In the genomic region with DNA sequence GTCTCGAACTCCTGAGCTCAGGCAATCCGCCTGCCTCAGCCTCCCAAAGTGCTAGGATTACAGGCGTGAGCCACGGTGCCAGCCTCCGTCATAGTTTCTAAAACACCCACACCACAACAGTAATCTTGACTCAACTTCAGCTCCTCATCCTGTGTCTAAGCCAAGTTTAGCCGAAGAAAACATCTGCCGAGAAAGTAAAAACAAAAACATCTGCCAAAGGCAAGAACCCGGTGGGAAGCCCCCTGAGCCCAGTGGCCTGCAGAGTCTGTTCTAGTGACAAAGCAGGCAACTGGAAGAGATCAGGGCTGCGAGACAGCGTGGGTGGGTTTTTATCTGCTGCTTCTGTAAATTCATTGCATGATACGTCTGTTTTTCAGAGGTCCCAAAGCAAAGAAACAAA, we compare ENCODE assay signal across 14 cellular contexts. TPM values are rescaled to one million over a fixed set of nuclear protein-coding genes. Genes with fewer than 3 reads are reported as not detected.
A peak's percentile ranks its signal among the peaks of the same experiment; 100 is the strongest.
DNase-seq lines count a peak whose midpoint lies in the region; ATAC-seq, FAIRE-seq and TF ChIP-seq lines count a peak whose summit lies in the region.
"Had no signal": no experiment of that assay in that cellular context is flagged by ENCODE, and none has a peak within 500 bp of the region (broad histone marks: within the 10 kb centered on the region; RNA-seq: fewer than 3 reads in every experiment).

No MANE protein-coding gene starts in this region.

- no peaks in the 10 kb centered on the region for H3K9me3 Mint-ChIP-seq in stimulated activated effector memory CD8-positive, alpha-beta T cell treated with anti-CD3 and anti-CD28 coated beads, Interleukin-12 subunit alpha, Interleukin-12 subunit beta, amount 100 ng/mL, for 72 hours
- H3K9me3 Mint-ChIP-seq: activated T-helper 2 cell treated with anti-CD3 and anti-CD28 coated beads, Interferon-gamma antibody, Interleukin-2, Interleukin-4, amounts not matched to agents 10 μg/mL and 5 μg/mL and 100 μg/mL, durations not matched to agents 14 hours and 24 hours and 36 hours; WTC11 had no signal

- WGBS in body of pancreas, 2 donors: 84% methylated on average over 10 to 11 of the region's 11 CpGs

- FAIRE-seq in GM12892 (lab: Jason Lieb, UNC) (peak; percentile 27), H54 (lab: Jason Lieb, UNC) (no peak)

- intact Hi-C loops in body of pancreas (cut with DNase I): no loop called here
- intact Hi-C loops in posterior cingulate gyrus (cut with DNase I): no loop called here

- H3K4me3 ChIP-seq in body of pancreas: no peak overlapping the region

- H3K4me1 ChIP-seq in body of pancreas: peaks cover 13% of the 10 kb centered on the region

- no peak overlapping the region for H3K27ac ChIP-seq in body of pancreas

- TF ChIP-seq POLR2A in GM12892 (IDR thresholded peaks at IDR 0.05; ENCODE audit: low read depth, low read length) (no peak), body of pancreas (IDR thresholded peaks at IDR 0.05) (no peak), H54 (IDR thresholded peaks at IDR 0.05; ENCODE audit: low read depth, low read length) (no peak)

- H3K9me3 ChIP-seq in body of pancreas: no peaks in the 10 kb centered on the region

- peak; percentile 42 for ATAC-seq in body of pancreas
- ATAC-seq in stimulated activated effector memory CD8-positive, alpha-beta T cell treated with anti-CD3 and anti-CD28 coated beads, Interleukin-12 subunit alpha, Interleukin-12 subunit beta, amount 100 ng/mL, for 72 hours: peak; percentile 78
- ATAC-seq: WTC11 had no signal

- DNase-seq in GM12892 (ENCODE audit: insufficient read length) (peak; percentile 13), body of pancreas (peak in 1 of 4 donors; percentile 51), iPS-NIHi7 (ENCODE audit: extremely low spot score) (peak; percentile 32), H54 (ENCODE audit: insufficient read length, low spot score) (no peak), glomerular visceral epithelial cell (ENCODE audit: extremely low spot score) (no peak), NCI-H2029 (lab: John Stamatoyannopoulos, UW) (no peak), posterior cingulate gyrus (no peak)
- DNase-seq in stimulated activated effector memory CD8-positive, alpha-beta T cell treated with anti-CD3 and anti-CD28 coated beads, Interleukin-12 subunit alpha, Interleukin-12 subunit beta, amount 100 ng/mL, for 72 hours (ENCODE audit: low spot score in 2 of 2): no peak
- DNase-seq: mesendoderm, NCI-H1092, NCI-H526, SIG-M5 had no signal

- no peak for TF ChIP-seq CTCF in body of pancreas (IDR thresholded peaks at IDR 0.05)

- H3K27me3 ChIP-seq in body of pancreas: no peaks in the 10 kb centered on the region

- H3K4me3 Mint-ChIP-seq in stimulated activated effector memory CD8-positive, alpha-beta T cell treated with anti-CD3 and anti-CD28 coated beads, Interleukin-12 subunit alpha, Interleukin-12 subunit beta, amount 100 ng/mL, for 72 hours: no peak overlapping the region
- H3K4me3 Mint-ChIP-seq: WTC11 had no signal

- peaks cover 12% of the 10 kb centered on the region for H3K4me1 Mint-ChIP-seq in stimulated activated effector memory CD8-positive, alpha-beta T cell treated with anti-CD3 and anti-CD28 coated beads, Interleukin-12 subunit alpha, Interleukin-12 subunit beta, amount 100 ng/mL, for 72 hours
- H3K4me1 Mint-ChIP-seq: WTC11 had no signal

- no peaks in the 10 kb centered on the region for H3K36me3 ChIP-seq in body of pancreas (replicated peaks in 1 of 2; ENCODE audit: insufficient read depth in 1 of 2, low read depth in 2 of 2)

- peaks cover 35% of the 10 kb centered on the region for H3K36me3 Mint-ChIP-seq in stimulated activated effector memory CD8-positive, alpha-beta T cell treated with anti-CD3 and anti-CD28 coated beads, Interleukin-12 subunit alpha, Interleukin-12 subunit beta, amount 100 ng/mL, for 72 hours
- H3K36me3 Mint-ChIP-seq: WTC11 had no signal

- H3K27ac Mint-ChIP-seq in stimulated activated effector memory CD8-positive, alpha-beta T cell treated with anti-CD3 and anti-CD28 coated beads, Interleukin-12 subunit alpha, Interleukin-12 subunit beta, amount 100 ng/mL, for 72 hours: peak overlapping the region; percentile 51
- H3K27ac Mint-ChIP-seq: activated T-helper 2 cell treated with anti-CD3 and anti-CD28 coated beads, Interferon-gamma antibody, Interleukin-2, Interleukin-4, amounts not matched to agents 10 μg/mL and 5 μg/mL and 100 μg/mL, durations not matched to agents 14 hours and 24 hours and 36 hours; WTC11 had no signal

RNA-seq across cellular contexts. Expression of a gene that starts 26.6 kb away (rescaled TPM):
- polyA plus RNA-seq in GM12892 (2012; ENCODE audit: missing spikeins): 113 TPM
- total RNA-seq in body of pancreas: 100 to 1,000 TPM; 126 to 183 TPM

Comparison
In these comparisons a context has a peak if more than half of its experiments do, and no peak if none do; other contexts are left out.
1. DNase-seq: peak in GM12892 (single experiment) and iPS-NIHi7 (single experiment); none in stimulated activated effector memory CD8-positive, alpha-beta T cell treated with anti-CD3 and anti-CD28 coated beads, Interleukin-12 subunit alpha, Interleukin-12 subunit beta, amount 100 ng/mL, for 72 hours (0 of 2), H54 (single experiment), glomerular visceral epithelial cell (single experiment), NCI-H2029 (single experiment) and posterior cingulate gyrus (0 of 10).